12 cellular contexts compared by ENCODE assay signal in the genomic region with DNA sequence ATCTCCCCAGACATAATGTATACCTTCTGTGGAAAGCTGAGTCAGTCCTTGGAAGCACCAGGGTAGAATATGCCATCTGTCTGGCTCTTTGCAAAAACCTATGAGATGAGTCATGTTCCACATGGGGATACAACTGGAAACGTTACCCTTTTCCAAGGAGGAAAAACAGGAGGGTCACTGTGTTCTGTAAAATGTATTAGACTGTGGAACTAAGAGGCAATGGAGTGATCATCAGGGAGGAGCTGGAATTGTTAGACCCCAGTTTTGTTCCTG. TPM values are rescaled to one million over a fixed set of nuclear protein-coding genes. Genes with fewer than 3 reads are reported as not detected.
DNase-seq lines count a peak whose midpoint lies in the region; ATAC-seq, FAIRE-seq and TF ChIP-seq lines count a peak whose summit lies in the region.
"Had no signal": no experiment of that assay in that cellular context is flagged by ENCODE, and none has a peak within 500 bp of the region (broad histone marks: within the 10 kb centered on the region; RNA-seq: fewer than 3 reads in every experiment).

No MANE protein-coding gene starts in this region.

- CTCF ChIA-PET in SK-N-SH (lab: Yijun Ruan, JAX) = interaction anchor here (1.4 kb wide), 1 partner anchor 14 kb away, joined by 4 read pairs; no protein-coding TSS in a partner anchor
- CTCF ChIA-PET in Caco-2 (lab: Charles Lee) = no interaction called here

- H4K20me1 ChIP-seq in SK-N-SH (ENCODE audit: insufficient read depth) = peaks cover 4% of the 10 kb centered on the region

- peaks cover 0 to 6% of the 10 kb centered on the region in 2 experiments; a peak in 2 of 4 replicates for H3K4me1 ChIP-seq in SK-N-SH (ENCODE audit: control insufficient read depth in 1 of 2, insufficient read depth in 2 of 2, low read depth in 1 of 2, low read length in 1 of 2)
- H3K4me1 ChIP-seq in skeletal muscle satellite cell (ENCODE audit: control insufficient read depth, insufficient read depth, low read length) = peaks cover 17% of the 10 kb centered on the region
- no peaks in the 10 kb centered on the region for H3K4me1 ChIP-seq in Caco-2

- WGBS in SK-N-SH (ENCODE audit: low lambda C conversion rate) = 15% methylated on average over 1 of the region's 1 CpG

- no peak for TF ChIP-seq POLR2A in GM12892 (IDR thresholded peaks at IDR 0.05; ENCODE audit: low read depth, low read length)

- no peaks in the 10 kb centered on the region for H3K9me3 Mint-ChIP-seq in Caco-2 (ENCODE audit: unreplicated experiment)

- POLR2A ChIA-PET in SK-N-SH (lab: Yijun Ruan, JAX) = no interaction called here
- POLR2A ChIA-PET in Caco-2 (lab: Charles Lee) = no interaction called here

- peaks cover 6% of the 10 kb centered on the region for H3K4me1 Mint-ChIP-seq in Caco-2 (ENCODE audit: low read depth, unreplicated experiment)

- H3K4me3 ChIP-seq in SK-N-SH (ENCODE audit: low read depth in 2 of 2, low read length in 1 of 2) (no peak overlapping the region), skeletal muscle satellite cell (ENCODE audit: low read length) (no peak overlapping the region), Caco-2 (ENCODE audit: low read depth, low read length) (no peak overlapping the region)

- no peak for TF ChIP-seq CTCF in SK-N-SH (IDR thresholded peaks at IDR 0.05)
- no peak for TF ChIP-seq CTCF in Caco-2 (IDR thresholded peaks at IDR 0.05; ENCODE audit: insufficient read depth in 1 of 2, low read depth in 1 of 2, low read length in 1 of 2, severe bottlenecking in 1 of 2, unreplicated experiment in 1 of 2)

- H3F3A ChIP-seq in SK-N-SH (replicated peaks; ENCODE audit: insufficient read depth) = peaks cover 32% of the 10 kb centered on the region

- no peak for FAIRE-seq in GM12892 (lab: Jason Lieb, UNC)
- FAIRE-seq: islet of Langerhans had no signal

- intact Hi-C loops in Caco-2 (cut with micrococcal nuclease; ENCODE audit: unreplicated experiment) = no loop called here

- H3K27ac ChIP-seq in SK-N-SH (ENCODE audit: low read depth in 2 of 2, low read length in 1 of 2) = peak overlapping the region; percentile 72 to 82
- H3K27ac ChIP-seq: KMS-11 had no signal

- H3K9ac ChIP-seq in SK-N-SH (no peak overlapping the region), skeletal muscle satellite cell (ENCODE audit: low read depth, low read length) (no peak overlapping the region)
- H3K9ac ChIP-seq: KMS-11 had no signal

- no peaks in the 10 kb centered on the region for H3K9me3 ChIP-seq in SK-N-SH
- H3K9me3 ChIP-seq in skeletal muscle satellite cell (replicated peaks; ENCODE audit: low read length) = no peaks in the 10 kb centered on the region
- H3K9me3 ChIP-seq in Caco-2 = no peaks in the 10 kb centered on the region

- TF ChIP-seq RAD21 in SK-N-SH (IDR thresholded peaks at IDR 0.05; ENCODE audit: low read length) = no peak

- no peak overlapping the region for H2AFZ ChIP-seq in SK-N-SH (ENCODE audit: low read depth)

- peak overlapping the region; percentile 25; the same call in 1 of the 2 replicates for H3K4me2 ChIP-seq in SK-N-SH
- peak overlapping the region; percentile 22 for H3K4me2 ChIP-seq in skeletal muscle satellite cell (ENCODE audit: low read length)
- H3K4me2 ChIP-seq: KMS-11 had no signal

- no peak for ATAC-seq in HG02798 (IDR thresholded peaks at IDR 0.05; ENCODE audit: poor library complexity, unreplicated experiment)

- BruUV-seq in Caco-2 (replicated peaks; lab: Mats Ljungman, UMichigan) = no TSS peak

- peaks cover 35% of the 10 kb centered on the region; the same call in 1 of the 2 replicates for H3K79me2 ChIP-seq in SK-N-SH (ENCODE audit: insufficient read depth)

- H3K36me3 Mint-ChIP-seq in Caco-2 (ENCODE audit: insufficient read depth, unreplicated experiment) = peaks cover 100% of the 10 kb centered on the region

- H3K27me3 ChIP-seq in SK-N-SH (ENCODE audit: insufficient read depth) (no peaks in the 10 kb centered on the region), skeletal muscle satellite cell (ENCODE audit: control insufficient read depth, insufficient read depth, low read length) (no peaks in the 10 kb centered on the region), Caco-2 (replicated peaks; ENCODE audit: control insufficient read depth, insufficient read depth, low read length) (no peaks in the 10 kb centered on the region)

- H3K4me3 Mint-ChIP-seq in Caco-2 (ENCODE audit: unreplicated experiment) = no peak overlapping the region

- H3K36me3 ChIP-seq in SK-N-SH (replicated peaks in 1 of 2; ENCODE audit: control insufficient read depth in 1 of 2, insufficient read depth in 2 of 2, low read length in 1 of 2) (peaks cover 74 to 81% of the 10 kb centered on the region in 2 experiments), skeletal muscle satellite cell (ENCODE audit: insufficient read depth, low read length) (peaks cover 86% of the 10 kb centered on the region), Caco-2 (ENCODE audit: control insufficient read depth, insufficient read depth, low read length) (peaks cover 7% of the 10 kb centered on the region)

- no peak overlapping the region for H3K27ac Mint-ChIP-seq in Caco-2 (ENCODE audit: unreplicated experiment)

- no peaks in the 10 kb centered on the region for H3K27me3 Mint-ChIP-seq in Caco-2 (ENCODE audit: insufficient read depth, unreplicated experiment)

- peak; percentile 90 for DNase-seq in ELR (ENCODE audit: low read depth)
- DNase-seq in SK-N-SH = peak; percentile 13
- DNase-seq in fibroblast of peridontal ligament (ENCODE audit: extremely low read depth) = peak; percentile 96
- no peak for DNase-seq in Caco-2
- no peak for DNase-seq in GM12892 (ENCODE audit: insufficient read length)
- no peak for DNase-seq in medulla oblongata (ENCODE audit: extremely low spot score)
- DNase-seq: effector CD4-positive, alpha-beta T cell; NCI-H774 had no signal

- TF ChIP-seq EP300 in SK-N-SH (IDR thresholded peaks at IDR 0.05; ENCODE audit: borderline replicate concordance in 1 of 2, low read depth in 1 of 2, low read length in 1 of 2) = peak in 1 of 2 experiments; percentile 53; a peak in 1 of 4 replicates

- no peaks in the 10 kb centered on the region for H3K9me2 ChIP-seq in SK-N-SH

TF ChIP-seq in SK-N-SH, 30 proteins besides CTCF, POLR2A, EP300 and RAD21 (continues in another document):
- TF ChIP-seq JUND (IDR thresholded peaks at IDR 0.05) (peak; percentile 87), TCF12 (IDR thresholded peaks at IDR 0.05) (peak; percentile 96), RCOR1 (IDR thresholded peaks at IDR 0.05; ENCODE audit: low read length) (no peak), POLR2AphosphoS5 (IDR thresholded peaks at IDR 0.05; ENCODE audit: low read depth, low read length) (peak; percentile 64; the same call in 1 of the 2 replicates), NFIC (IDR thresholded peaks at IDR 0.05; ENCODE audit: borderline replicate concordance) (peak; percentile 51; the same call in 1 of the 2 replicates), FOSL2 (IDR thresholded peaks at IDR 0.05; ENCODE audit: borderline replicate concordance, low read depth) (peak; percentile 94), GATA2 (CRISPR knock-in tag; IDR thresholded peaks at IDR 0.05) (no peak), FOXJ3 (CRISPR knock-in tag; IDR thresholded peaks at IDR 0.05) (no peak)
- TF ChIP-seq, protein P1, sequence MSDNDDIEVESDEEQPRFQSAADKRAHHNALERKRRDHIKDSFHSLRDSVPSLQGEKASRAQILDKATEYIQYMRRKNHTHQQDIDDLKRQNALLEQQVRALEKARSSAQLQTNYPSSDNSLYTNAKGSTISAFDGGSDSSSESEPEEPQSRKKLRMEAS (IDR thresholded peaks at IDR 0.05; ENCODE audit: low read depth) = peak; percentile 55; the same call in 1 of the 2 replicates
- TF ChIP-seq, protein P2, sequence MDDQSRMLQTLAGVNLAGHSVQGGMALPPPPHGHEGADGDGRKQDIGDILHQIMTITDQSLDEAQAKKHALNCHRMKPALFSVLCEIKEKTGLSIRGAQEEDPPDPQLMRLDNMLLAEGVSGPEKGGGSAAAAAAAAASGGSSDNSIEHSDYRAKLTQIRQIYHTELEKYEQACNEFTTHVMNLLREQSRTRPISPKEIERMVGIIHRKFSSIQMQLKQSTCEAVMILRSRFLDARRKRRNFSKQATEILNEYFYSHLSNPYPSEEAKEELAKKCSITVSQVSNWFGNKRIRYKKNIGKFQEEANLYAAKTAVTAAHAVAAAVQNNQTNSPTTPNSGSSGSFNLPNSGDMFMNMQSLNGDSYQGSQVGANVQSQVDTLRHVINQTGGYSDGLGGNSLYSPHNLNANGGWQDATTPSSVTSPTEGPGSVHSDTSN (IDR thresholded peaks at IDR 0.05) = peak; percentile 37
- TF ChIP-seq, protein P3, sequence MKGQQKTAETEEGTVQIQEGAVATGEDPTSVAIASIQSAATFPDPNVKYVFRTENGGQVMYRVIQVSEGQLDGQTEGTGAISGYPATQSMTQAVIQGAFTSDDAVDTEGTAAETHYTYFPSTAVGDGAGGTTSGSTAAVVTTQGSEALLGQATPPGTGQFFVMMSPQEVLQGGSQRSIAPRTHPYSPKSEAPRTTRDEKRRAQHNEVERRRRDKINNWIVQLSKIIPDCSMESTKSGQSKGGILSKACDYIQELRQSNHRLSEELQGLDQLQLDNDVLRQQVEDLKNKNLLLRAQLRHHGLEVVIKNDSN (IDR thresholded peaks at IDR 0.05; ENCODE audit: borderline replicate concordance, low read depth) = 0 out of 2 replicates have a peak, but pooled peaks have one; percentile 21

RNA-seq across cellular contexts. Expression of a gene that starts 16.1 kb away (rescaled TPM):
- 419 and 518 TPM in 2 replicates for polyA plus RNA-seq in SK-N-SH (2012; rRNA removed)
- 388 and 427 TPM in 2 replicates for polyA plus RNA-seq in SK-N-SH (2012; cell fraction: cytosol; rRNA removed)
- polyA plus RNA-seq in SK-N-SH (2012; cell fraction: nucleus; rRNA removed) = 294 and 298 TPM in 2 replicates
- 156 and 167 TPM in 2 replicates for total RNA-seq in skeletal muscle satellite cell (2012; rRNA removed)
- 250 and 253 TPM in 2 replicates for total RNA-seq in Caco-2 (2022)
- polyA plus RNA-seq in GM12892 (2012; ENCODE audit: missing spikeins) = 182 TPM

RNA-seq across cellular contexts. Expression of a gene that starts 40.1 kb away (rescaled TPM):
- polyA plus RNA-seq in SK-N-SH (2012; rRNA removed) = 66.0 and 94.1 TPM in 2 replicates
- 63.4 and 71.2 TPM in 2 replicates for polyA plus RNA-seq in SK-N-SH (2012; cell fraction: cytosol; rRNA removed)
- polyA plus RNA-seq in SK-N-SH (2012; cell fraction: nucleus; rRNA removed) = 75.3 and 136 TPM in 2 replicates
- 35.2 and 46.6 TPM in 2 replicates for total RNA-seq in skeletal muscle satellite cell (2012; rRNA removed)
- total RNA-seq in Caco-2 (2022) = 88.6 and 95.1 TPM in 2 replicates
- polyA plus RNA-seq in GM12892 (2012; ENCODE audit: missing spikeins) = 39.7 TPM

RNA-seq across cellular contexts. Expression of a gene that starts 43.7 kb away (rescaled TPM):
- polyA plus RNA-seq in SK-N-SH (2012; rRNA removed) = 14.6 and 15.8 TPM in 2 replicates
- polyA plus RNA-seq in SK-N-SH (2012; cell fraction: cytosol; rRNA removed) = 3.9 and 6.8 TPM in 2 replicates
- 23.5 and 29.2 TPM in 2 replicates for polyA plus RNA-seq in SK-N-SH (2012; cell fraction: nucleus; rRNA removed)
- 9.9 and 11.6 TPM in 2 replicates for total RNA-seq in skeletal muscle satellite cell (2012; rRNA removed)
- 23.9 and 30.2 TPM in 2 replicates for total RNA-seq in Caco-2 (2022)
- polyA plus RNA-seq in GM12892 (2012; ENCODE audit: missing spikeins) = 9.3 TPM

RNA-seq across cellular contexts. Expression of a gene that starts 48.4 kb away (rescaled TPM):
- polyA plus RNA-seq in SK-N-SH (2012; rRNA removed) = 80.2 and 104 TPM in 2 replicates
- 83.8 and 84.8 TPM in 2 replicates for polyA plus RNA-seq in SK-N-SH (2012; cell fraction: cytosol; rRNA removed)
- polyA plus RNA-seq in SK-N-SH (2012; cell fraction: nucleus; rRNA removed) = 36.2 and 59.0 TPM in 2 replicates
- 30.9 and 32.8 TPM in 2 replicates for total RNA-seq in skeletal muscle satellite cell (2012; rRNA removed)
- total RNA-seq in Caco-2 (2022) = 80.1 and 86.0 TPM in 2 replicates
- polyA plus RNA-seq in GM12892 (2012; ENCODE audit: missing spikeins) = 59.9 TPM

Comparison
In these comparisons a context has a peak if more than half of its experiments do, and no peak if none do; other contexts are left out.
1. DNase-seq: peak in ELR (single experiment), SK-N-SH (single experiment) and fibroblast of peridontal ligament (single experiment); none in Caco-2 (0 of 2), GM12892 (single experiment) and medulla oblongata (single experiment).